In the genomic region with DNA sequence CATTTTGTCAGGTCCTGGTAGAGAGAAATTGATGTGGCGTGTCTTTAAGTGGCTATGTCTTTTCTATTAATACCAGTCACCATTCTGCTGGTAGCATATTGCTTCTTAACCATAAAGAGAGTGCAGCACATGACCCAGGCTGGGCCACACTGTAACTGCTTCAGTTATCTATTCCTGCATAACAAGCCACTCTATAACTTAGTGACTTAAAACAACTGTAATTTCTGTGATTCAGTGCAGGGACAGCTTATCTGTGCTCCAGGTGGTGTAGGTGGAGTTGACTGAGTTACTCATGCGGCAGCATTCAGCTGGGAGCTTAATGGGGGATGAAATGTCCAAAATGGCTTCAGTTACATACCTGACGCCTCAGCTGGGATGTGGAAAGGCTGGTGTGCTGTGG, we compare ENCODE assay signal across 1 cellular context.
TF ChIP-seq lines count a peak whose summit lies in the region.

No MANE protein-coding gene starts in this region.

TF ChIP-seq in GM12878, 131 proteins besides CTCF, POLR2A, EP300 and RAD21 (continued from another document):
- TF ChIP-seq, protein P1, sequence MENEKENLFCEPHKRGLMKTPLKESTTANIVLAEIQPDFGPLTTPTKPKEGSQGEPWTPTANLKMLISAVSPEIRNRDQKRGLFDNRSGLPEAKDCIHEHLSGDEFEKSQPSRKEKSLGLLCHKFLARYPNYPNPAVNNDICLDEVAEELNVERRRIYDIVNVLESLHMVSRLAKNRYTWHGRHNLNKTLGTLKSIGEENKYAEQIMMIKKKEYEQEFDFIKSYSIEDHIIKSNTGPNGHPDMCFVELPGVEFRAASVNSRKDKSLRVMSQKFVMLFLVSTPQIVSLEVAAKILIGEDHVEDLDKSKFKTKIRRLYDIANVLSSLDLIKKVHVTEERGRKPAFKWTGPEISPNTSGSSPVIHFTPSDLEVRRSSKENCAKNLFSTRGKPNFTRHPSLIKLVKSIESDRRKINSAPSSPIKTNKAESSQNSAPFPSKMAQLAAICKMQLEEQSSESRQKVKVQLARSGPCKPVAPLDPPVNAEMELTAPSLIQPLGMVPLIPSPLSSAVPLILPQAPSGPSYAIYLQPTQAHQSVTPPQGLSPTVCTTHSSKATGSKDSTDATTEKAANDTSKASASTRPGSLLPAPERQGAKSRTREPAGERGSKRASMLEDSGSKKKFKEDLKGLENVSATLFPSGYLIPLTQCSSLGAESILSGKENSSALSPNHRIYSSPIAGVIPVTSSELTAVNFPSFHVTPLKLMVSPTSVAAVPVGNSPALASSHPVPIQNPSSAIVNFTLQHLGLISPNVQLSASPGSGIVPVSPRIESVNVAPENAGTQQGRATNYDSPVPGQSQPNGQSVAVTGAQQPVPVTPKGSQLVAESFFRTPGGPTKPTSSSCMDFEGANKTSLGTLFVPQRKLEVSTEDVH (IDR thresholded peaks at IDR 0.05; ENCODE audit: low read depth, partially characterized antibody), result no peak
